8 cellular contexts compared by ENCODE assay signal in genomic region chr17:8832711-8833352, GRCh38. TPM values are rescaled to one million over a fixed set of nuclear protein-coding genes. Genes with fewer than 3 reads are reported as not detected.
DNase-seq lines count a peak whose midpoint lies in the region; ATAC-seq and TF ChIP-seq lines count a peak whose summit lies in the region.

No MANE protein-coding gene starts in this region.

- DNase-seq in CD1c-positive myeloid dendritic cell (ENCODE audit: extremely low spot score), result peak; percentile 30
- no peak for DNase-seq in LNCaP clone FGC (ENCODE audit: low read depth)
- DNase-seq in activated gamma-delta T cell treated with anti-CD3 and anti-CD28 coated beads, Interleukin-2, amount 50 U/mL, for 16 hours (ENCODE audit: low read depth), result peak; percentile 10
- DNase-seq in mucosa of descending colon, result peak in 2 of 3 donors; percentile 63 to 67
- no peak for DNase-seq in adrenal gland
- no peak for DNase-seq in NCI-H2107 treated with DMSO at 0.1 percent for 48 hours (lab: John Stamatoyannopoulos, UW; ENCODE audit: unreplicated experiment)
- no peak for DNase-seq in posterior vena cava (ENCODE audit: low spot score)

- no peak for TF ChIP-seq POLR2A in adrenal gland (IDR thresholded peaks at IDR 0.05)

- ATAC-seq in mucosa of descending colon, result peak; percentile 63
- ATAC-seq in activated CD4-positive, CD25-positive, alpha-beta regulatory T cell treated with anti-CD3 and anti-CD28 coated beads, Interleukin-2, amount 50 U/mL, for 24 hours, result no peak

- no peaks in the 10 kb centered on the region for H3K9me3 ChIP-seq in mucosa of descending colon
- no peaks in the 10 kb centered on the region for H3K9me3 ChIP-seq in adrenal gland (replicated peaks in 1 of 3)

- no peaks in the 10 kb centered on the region for H3K4me1 ChIP-seq in mucosa of descending colon (ENCODE audit: low read depth)
- no peaks in the 10 kb centered on the region for H3K4me1 ChIP-seq in adrenal gland (replicated peaks in 1 of 2)

- H3K36me3 ChIP-seq in mucosa of descending colon (ENCODE audit: low read depth) (no peaks in the 10 kb centered on the region), adrenal gland (replicated peaks in 1 of 2) (no peaks in the 10 kb centered on the region)

- H3K4me3 ChIP-seq in LNCaP clone FGC (ENCODE audit: low read depth, low read length) (no peak overlapping the region), mucosa of descending colon (no peak overlapping the region), adrenal gland (no peak overlapping the region)

- H3K27ac ChIP-seq in adrenal gland, result no peak overlapping the region

- peak; percentile 33 for TF ChIP-seq CTCF in LNCaP clone FGC (IDR thresholded peaks at IDR 0.05; ENCODE audit: control insufficient read depth, extremely low read depth, insufficient read depth)
- peak; percentile 58 for TF ChIP-seq CTCF in mucosa of descending colon (IDR thresholded peaks at IDR 0.05)
- TF ChIP-seq CTCF in adrenal gland (IDR thresholded peaks at IDR 0.05), result peak in 1 of 6 experiments; percentile 22

- intact Hi-C loops in mucosa of descending colon (cut with DNase I, micrococcal nuclease) (no loop called here), adrenal gland (cut with DNase I) (loop anchor here in 1 of 2 donors (5.0 kb wide), 1 partner anchor 49 kb away; no protein-coding TSS in a partner anchor), posterior vena cava (cut with DNase I) (no loop called here)

- WGBS in adrenal gland, 4 donors, result 37 to 80% (median 47%) methylated on average over 3 to 33 of the region's 33 CpGs

- peaks cover 7% of the 10 kb centered on the region for H3K27me3 ChIP-seq in adrenal gland

RNA-seq across cellular contexts. Expression of gene MFSD6L, which starts 33.7 kb away (rescaled TPM):
- total RNA-seq in mucosa of descending colon (1 to 10 TPM; 2.0 to 6.1 (median 5.6) TPM), adrenal gland (under 1 TPM in 2 of 8 donors, not detected in 6; 0.11 to 0.15 TPM), posterior vena cava (under 1 TPM in 1 of 2 donors, not detected in 1; 0.19 TPM)
- polyA plus RNA-seq in adrenal gland, result under 1 TPM in 2 of 3 donors, not detected in 1; 0.13 to 0.24 TPM

RNA-seq across cellular contexts. Expression of gene PIK3R6, which starts 34.6 kb away (rescaled TPM):
- 1 to 10 TPM in 2 of 3 donors, under 1 TPM in 1; 0.32 to 1.9 (median 1.7) TPM for total RNA-seq in mucosa of descending colon
- total RNA-seq in adrenal gland, result 1 to 10 TPM in 3 of 8 donors, under 1 TPM in 5; 0.48 to 1.7 (median 0.84) TPM
- 1 to 10 TPM in 1 of 3 donors, under 1 TPM in 2; 0.26 to 1.5 (median 0.94) TPM for polyA plus RNA-seq in adrenal gland
- total RNA-seq in posterior vena cava, result 1 to 10 TPM; 1.1 to 2.1 TPM

Comparison
In these comparisons a context has a peak if more than half of its experiments do, and no peak if none do; other contexts are left out.
1. DNase-seq: peak in CD1c-positive myeloid dendritic cell (single experiment), activated gamma-delta T cell treated with anti-CD3 and anti-CD28 coated beads, Interleukin-2, amount 50 U/mL, for 16 hours (single experiment) and mucosa of descending colon (2 of 3); none in LNCaP clone FGC (single experiment), adrenal gland (0 of 7), NCI-H2107 treated with DMSO at 0.1 percent for 48 hours (single experiment) and posterior vena cava (single experiment).